Comparison of ENCODE assay signal across 24 cellular contexts in genomic region chr2:165240927-165241326, GRCh38. TPM values are rescaled to one million over a fixed set of nuclear protein-coding genes. Genes with fewer than 3 reads are reported as not detected.
DNase-seq lines count a peak whose midpoint lies in the region; ATAC-seq and TF ChIP-seq lines count a peak whose summit lies in the region.
"Had no signal": no experiment of that assay in that cellular context is flagged by ENCODE, and none has a peak within 500 bp of the region (broad histone marks: within the 10 kb centered on the region; RNA-seq: fewer than 3 reads in every experiment).

No MANE protein-coding gene starts in this region.

- ATAC-seq in SK-N-SH treated with all-trans-retinoic acid at 6 μM for 48 hours, result no peak
- ATAC-seq: CD8-positive, alpha-beta T cell; GM23338; PC-3; T-helper 17 cell had no signal

- H3K36me3 Mint-ChIP-seq in glutamatergic neuron (ENCODE audit: unreplicated experiment), result no peaks in the 10 kb centered on the region
- H3K36me3 Mint-ChIP-seq: CD8-positive, alpha-beta T cell had no signal

- no peaks in the 10 kb centered on the region for H3K27me3 Mint-ChIP-seq in glutamatergic neuron (ENCODE audit: unreplicated experiment)

- no peak for TF ChIP-seq CTCF in glutamatergic neuron (IDR thresholded peaks at IDR 0.05; ENCODE audit: partially characterized antibody, unreplicated experiment)

- no peak overlapping the region for H3K27ac Mint-ChIP-seq in glutamatergic neuron (ENCODE audit: unreplicated experiment)
- H3K27ac Mint-ChIP-seq: B cell; CD8-positive, alpha-beta T cell; GM23338; H9; HFFc6; T-helper 17 cell had no signal

- DNase-seq in DMS153 (lab: John Stamatoyannopoulos, UW) (peak; percentile 27), DMS153 treated with DMSO at 0.1 percent for 48 hours (lab: John Stamatoyannopoulos, UW; ENCODE audit: unreplicated experiment) (no peak), NCI-H146 (lab: John Stamatoyannopoulos, UW) (peak; percentile 39), NCI-H748 treated with DMSO at 0.1 percent for 48 hours (lab: John Stamatoyannopoulos, UW) (peak; percentile 62), cerebellum (ENCODE audit: low spot score) (peak; percentile 28), NCI-H1930 (lab: John Stamatoyannopoulos, UW) (no peak), glutamatergic neuron (no peak)
- DNase-seq: CD8-positive, alpha-beta T cell; DMS 273 treated with DMSO at 0.1 percent for 48 hours; H9; HFFc6; KBM-7; MG63; NCI-H1048; NCI-H187; NCI-H2171; NCI-H526 treated with DMSO at 0.1 percent for 48 hours; NK-92 treated with Interleukin-12 subunit alpha and Interleukin-12 subunit beta, amount 100 ng/mL, for 24 hours; PC-3; SK-N-SH; T-helper 17 cell had no signal

- H3K4me3 Mint-ChIP-seq in glutamatergic neuron (ENCODE audit: unreplicated experiment), result no peak overlapping the region
- H3K4me3 Mint-ChIP-seq: B cell; CD8-positive, alpha-beta T cell; GM23338; H9; HFFc6; T-helper 17 cell had no signal

- no peaks in the 10 kb centered on the region for H3K9me3 Mint-ChIP-seq in glutamatergic neuron (ENCODE audit: unreplicated experiment)
- H3K9me3 Mint-ChIP-seq: CD8-positive, alpha-beta T cell; GM23338; H9; HFFc6 had no signal

- H3K4me1 Mint-ChIP-seq in glutamatergic neuron (ENCODE audit: low read depth, unreplicated experiment), result no peaks in the 10 kb centered on the region
- H3K4me1 Mint-ChIP-seq: B cell, GM23338, H9, T-helper 17 cell had no signal

TF ChIP-seq in SK-N-SH treated with all-trans-retinoic acid at 6 μM for 48 hours, 23 proteins besides CTCF, POLR2A, EP300 and RAD21:
- TF ChIP-seq, protein P1, sequence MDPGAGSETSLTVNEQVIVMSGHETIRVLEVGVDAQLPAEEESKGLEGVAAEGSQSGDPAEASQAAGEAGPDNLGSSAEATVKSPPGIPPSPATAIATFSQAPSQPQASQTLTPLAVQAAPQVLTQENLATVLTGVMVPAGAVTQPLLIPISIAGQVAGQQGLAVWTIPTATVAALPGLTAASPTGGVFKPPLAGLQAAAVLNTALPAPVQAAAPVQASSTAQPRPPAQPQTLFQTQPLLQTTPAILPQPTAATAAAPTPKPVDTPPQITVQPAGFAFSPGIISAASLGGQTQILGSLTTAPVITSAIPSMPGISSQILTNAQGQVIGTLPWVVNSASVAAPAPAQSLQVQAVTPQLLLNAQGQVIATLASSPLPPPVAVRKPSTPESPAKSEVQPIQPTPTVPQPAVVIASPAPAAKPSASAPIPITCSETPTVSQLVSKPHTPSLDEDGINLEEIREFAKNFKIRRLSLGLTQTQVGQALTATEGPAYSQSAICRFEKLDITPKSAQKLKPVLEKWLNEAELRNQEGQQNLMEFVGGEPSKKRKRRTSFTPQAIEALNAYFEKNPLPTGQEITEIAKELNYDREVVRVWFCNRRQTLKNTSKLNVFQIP (CRISPR knock-in tag; IDR thresholded peaks at IDR 0.05; ENCODE audit: borderline replicate concordance, low read depth), result no peak
- TF ChIP-seq OSR1 (CRISPR knock-in tag; IDR thresholded peaks at IDR 0.05), result no peak
- TF ChIP-seq PATZ1 (CRISPR knock-in tag; IDR thresholded peaks at IDR 0.05; ENCODE audit: borderline replicate concordance), result no peak
- TF ChIP-seq, protein P2, sequence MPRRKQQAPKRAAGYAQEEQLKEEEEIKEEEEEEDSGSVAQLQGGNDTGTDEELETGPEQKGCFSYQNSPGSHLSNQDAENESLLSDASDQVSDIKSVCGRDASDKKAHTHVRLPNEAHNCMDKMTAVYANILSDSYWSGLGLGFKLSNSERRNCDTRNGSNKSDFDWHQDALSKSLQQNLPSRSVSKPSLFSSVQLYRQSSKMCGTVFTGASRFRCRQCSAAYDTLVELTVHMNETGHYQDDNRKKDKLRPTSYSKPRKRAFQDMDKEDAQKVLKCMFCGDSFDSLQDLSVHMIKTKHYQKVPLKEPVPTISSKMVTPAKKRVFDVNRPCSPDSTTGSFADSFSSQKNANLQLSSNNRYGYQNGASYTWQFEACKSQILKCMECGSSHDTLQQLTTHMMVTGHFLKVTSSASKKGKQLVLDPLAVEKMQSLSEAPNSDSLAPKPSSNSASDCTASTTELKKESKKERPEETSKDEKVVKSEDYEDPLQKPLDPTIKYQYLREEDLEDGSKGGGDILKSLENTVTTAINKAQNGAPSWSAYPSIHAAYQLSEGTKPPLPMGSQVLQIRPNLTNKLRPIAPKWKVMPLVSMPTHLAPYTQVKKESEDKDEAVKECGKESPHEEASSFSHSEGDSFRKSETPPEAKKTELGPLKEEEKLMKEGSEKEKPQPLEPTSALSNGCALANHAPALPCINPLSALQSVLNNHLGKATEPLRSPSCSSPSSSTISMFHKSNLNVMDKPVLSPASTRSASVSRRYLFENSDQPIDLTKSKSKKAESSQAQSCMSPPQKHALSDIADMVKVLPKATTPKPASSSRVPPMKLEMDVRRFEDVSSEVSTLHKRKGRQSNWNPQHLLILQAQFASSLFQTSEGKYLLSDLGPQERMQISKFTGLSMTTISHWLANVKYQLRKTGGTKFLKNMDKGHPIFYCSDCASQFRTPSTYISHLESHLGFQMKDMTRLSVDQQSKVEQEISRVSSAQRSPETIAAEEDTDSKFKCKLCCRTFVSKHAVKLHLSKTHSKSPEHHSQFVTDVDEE (CRISPR knock-in tag; IDR thresholded peaks at IDR 0.05), result no peak

RNA-seq across cellular contexts. Expression of gene SCN2A, which starts 1.7 kb away (rescaled TPM):
- 117 TPM for total RNA-seq in cerebellum
- 0.39 TPM for total RNA-seq in glutamatergic neuron (ENCODE audit: unreplicated experiment)
- total RNA-seq: CD8-positive, alpha-beta T cell had no signal

RNA-seq across cellular contexts. Expression of gene SCN3A, which starts 37.1 kb away (rescaled TPM):
- total RNA-seq in cerebellum (139 TPM), glutamatergic neuron (ENCODE audit: unreplicated experiment) (22.2 TPM)
- total RNA-seq: H9 had no signal

Comparison
In these comparisons a context has a peak if more than half of its experiments do, and no peak if none do; other contexts are left out.
1. DNase-seq: peak in DMS153 (single experiment), NCI-H146 (single experiment), NCI-H748 treated with DMSO at 0.1 percent for 48 hours (single experiment) and cerebellum (single experiment); none in DMS153 treated with DMSO at 0.1 percent for 48 hours (single experiment), NCI-H1930 (0 of 2) and glutamatergic neuron (single experiment).
2. RNA of gene SCN2A, which starts 1.7 kb away (total RNA-seq): 117 TPM in cerebellum (single experiment); 0.39 TPM in glutamatergic neuron (single experiment); every median in the first group is over 10 times any median in the second.